ENCODE assay signal across 9 cellular contexts in genomic region chr3:160012108-160012507, GRCh38. TPM values are rescaled to one million over a fixed set of nuclear protein-coding genes. Genes with fewer than 3 reads are reported as not detected.
DNase-seq lines count a peak whose midpoint lies in the region; ATAC-seq, FAIRE-seq and TF ChIP-seq lines count a peak whose summit lies in the region.
"Had no signal": no experiment of that assay in that cellular context is flagged by ENCODE, and none has a peak within 500 bp of the region (broad histone marks: within the 10 kb centered on the region; RNA-seq: fewer than 3 reads in every experiment).

No MANE protein-coding gene starts in this region.

- ATAC-seq in GM19468 (IDR thresholded peaks at IDR 0.05; ENCODE audit: extremely low read depth, unreplicated experiment) = peak; percentile 88
- ATAC-seq in HG03103 (IDR thresholded peaks at IDR 0.05; ENCODE audit: low read depth, unreplicated experiment) = peak; percentile 73
- ATAC-seq in T-helper 17 cell = peak; percentile 36
- no peak for ATAC-seq in left ventricle myocardium superior
- no peak for ATAC-seq in naive thymus-derived CD8-positive, alpha-beta T cell

- H3K9me3 ChIP-seq in T-helper 17 cell (ENCODE audit: control insufficient read depth, low read length, poor library complexity, severe bottlenecking) (no peaks in the 10 kb centered on the region), Caco-2 (no peaks in the 10 kb centered on the region)

- no peak overlapping the region for H3K4me3 Mint-ChIP-seq in T-helper 17 cell
- no peak overlapping the region for H3K4me3 Mint-ChIP-seq in naive thymus-derived CD8-positive, alpha-beta T cell
- no peak overlapping the region for H3K4me3 Mint-ChIP-seq in Caco-2 (ENCODE audit: unreplicated experiment)

- H3K27me3 Mint-ChIP-seq in T-helper 17 cell (peaks cover 8% of the 10 kb centered on the region), Caco-2 (ENCODE audit: insufficient read depth, unreplicated experiment) (no peaks in the 10 kb centered on the region)
- H3K27me3 Mint-ChIP-seq in naive thymus-derived CD8-positive, alpha-beta T cell = peaks cover 0 to 1% (median 0%) of the 10 kb centered on the region in 5 donors

- intact Hi-C loops in left ventricle myocardium superior (cut with micrococcal nuclease) (loop anchor here (10.0 kb wide), 1 partner anchor 747 kb away; no protein-coding TSS in a partner anchor), Caco-2 (cut with micrococcal nuclease; ENCODE audit: unreplicated experiment) (no loop called here)

- no peak for TF ChIP-seq CTCF in Caco-2 (IDR thresholded peaks at IDR 0.05; ENCODE audit: insufficient read depth in 1 of 2, low read depth in 1 of 2, low read length in 1 of 2, severe bottlenecking in 1 of 2, unreplicated experiment in 1 of 2)

- DNase-seq in GM18507 (ENCODE audit: extremely low spot score, insufficient read length, low read depth) (peak; percentile 44), T-helper 17 cell (no peak), NCI-H1417 (lab: John Stamatoyannopoulos, UW) (no peak), left ventricle myocardium superior (no peak), Caco-2 (no peak)
- no peak for DNase-seq in naive thymus-derived CD8-positive, alpha-beta T cell

- H3K4me1 ChIP-seq in Caco-2 = no peaks in the 10 kb centered on the region

- no peak overlapping the region for H3K27ac Mint-ChIP-seq in T-helper 17 cell
- H3K27ac Mint-ChIP-seq in naive thymus-derived CD8-positive, alpha-beta T cell = peak overlapping the region in 1 of 10 donors; percentile 14
- H3K27ac Mint-ChIP-seq in Caco-2 (ENCODE audit: unreplicated experiment) = no peak overlapping the region

- no peak overlapping the region for H3K4me3 ChIP-seq in Caco-2 (ENCODE audit: low read depth, low read length)

- H3K4me1 Mint-ChIP-seq in T-helper 17 cell = peaks cover 6% of the 10 kb centered on the region
- peaks cover 0 to 15% (median 2%) of the 10 kb centered on the region in 4 donors for H3K4me1 Mint-ChIP-seq in naive thymus-derived CD8-positive, alpha-beta T cell
- H3K4me1 Mint-ChIP-seq in Caco-2 (ENCODE audit: low read depth, unreplicated experiment) = no peaks in the 10 kb centered on the region

- no peaks in the 10 kb centered on the region for H3K9me3 Mint-ChIP-seq in naive thymus-derived CD8-positive, alpha-beta T cell
- no peaks in the 10 kb centered on the region for H3K9me3 Mint-ChIP-seq in Caco-2 (ENCODE audit: unreplicated experiment)

- H3K36me3 Mint-ChIP-seq in T-helper 17 cell (ENCODE audit: low read depth) = no peaks in the 10 kb centered on the region
- no peaks in the 10 kb centered on the region for H3K36me3 Mint-ChIP-seq in naive thymus-derived CD8-positive, alpha-beta T cell
- H3K36me3 Mint-ChIP-seq in Caco-2 (ENCODE audit: insufficient read depth, unreplicated experiment) = no peaks in the 10 kb centered on the region

- BruUV-seq in Caco-2 (replicated peaks; lab: Mats Ljungman, UMichigan) = no TSS peak

- peak; percentile 98 for FAIRE-seq in GM18507 (lab: Jason Lieb, UNC)
- FAIRE-seq: G401.6 had no signal

- no peaks in the 10 kb centered on the region for H3K27me3 ChIP-seq in Caco-2 (replicated peaks; ENCODE audit: control insufficient read depth, insufficient read depth, low read length)

- POLR2A ChIA-PET in naive thymus-derived CD8-positive, alpha-beta T cell (lab: Charles Lee) = no interaction called here
- POLR2A ChIA-PET in Caco-2 (lab: Charles Lee) = no interaction called here

- CTCF ChIA-PET in Caco-2 (lab: Charles Lee) = no interaction called here

- no peaks in the 10 kb centered on the region for H3K36me3 ChIP-seq in Caco-2 (ENCODE audit: control insufficient read depth, insufficient read depth, low read length)

RNA-seq across cellular contexts. Expression of gene IL12A, which starts 23.5 kb away (rescaled TPM):
- 1 to 10 TPM; 1.7 to 3.2 TPM for total RNA-seq in T-helper 17 cell
- 0.32 TPM for total RNA-seq in left ventricle myocardium superior
- total RNA-seq in naive thymus-derived CD8-positive, alpha-beta T cell = 1 to 10 TPM; 1.0 to 3.0 TPM
- under 1 TPM; 0.37 to 0.60 (median 0.43) TPM for polyA plus RNA-seq in naive thymus-derived CD8-positive, alpha-beta T cell
- total RNA-seq in Caco-2 (2022) = 0.60 and 0.95 TPM in 2 replicates

Comparison
In these comparisons a context has a peak if more than half of its experiments do, and no peak if none do; other contexts are left out.
1. ATAC-seq: peak in GM19468 (single experiment), HG03103 (single experiment) and T-helper 17 cell (single experiment); none in left ventricle myocardium superior (single experiment) and naive thymus-derived CD8-positive, alpha-beta T cell (0 of 2).